ENCODE assay signal across 16 cellular contexts in the genomic region with DNA sequence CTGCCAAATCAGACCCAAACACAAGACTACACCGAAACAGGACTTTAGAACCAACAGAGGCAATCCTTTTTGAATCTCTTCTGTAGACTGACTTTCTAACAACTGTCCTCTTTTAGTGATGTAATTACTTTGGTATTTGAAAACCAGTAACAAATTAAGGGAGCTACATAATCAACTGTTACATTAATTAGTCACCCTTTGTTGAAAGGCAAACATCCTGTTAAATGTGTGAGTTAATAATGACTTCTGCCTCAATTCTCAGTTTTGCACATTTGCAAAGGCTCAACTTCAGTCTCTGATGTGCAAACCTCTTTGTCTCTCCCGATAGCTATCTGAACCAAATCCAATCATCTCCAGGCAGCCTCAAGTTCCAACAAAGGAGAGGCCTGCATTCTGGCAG.
"Had no signal": no experiment of that assay in that cellular context is flagged by ENCODE, and none has a peak within 500 bp of the region (broad histone marks: within the 10 kb centered on the region; RNA-seq: fewer than 3 reads in every experiment).

No MANE protein-coding gene starts in this region.

- H3K36me3 Mint-ChIP-seq: activated naive CD4-positive, alpha-beta T cell treated with anti-CD3 and anti-CD28 coated beads, Interleukin-2, amount 50 U/mL, for 24 hours had no signal

- H3K9me3 Mint-ChIP-seq: activated naive CD4-positive, alpha-beta T cell treated with anti-CD3 and anti-CD28 coated beads, Interleukin-2, amount 50 U/mL, for 24 hours; nephron progenitor cell; T-helper 1 cell treated with Interleukin-12 subunit alpha and Interleukin-12 subunit beta and Interleukin-4 antibody, amounts not matched to agents 30 μg/mL and 1 μg/mL, for 36 hours had no signal

- H3K4me3 Mint-ChIP-seq: activated naive CD4-positive, alpha-beta T cell treated with anti-CD3 and anti-CD28 coated beads, Interleukin-2, amount 50 U/mL, for 24 hours; nephron progenitor cell; T-helper 1 cell treated with Interleukin-12 subunit alpha and Interleukin-12 subunit beta and Interleukin-4 antibody, amounts not matched to agents 30 μg/mL and 1 μg/mL, for 36 hours had no signal

- H3K9me3 ChIP-seq: ascending aorta, left lung, right atrium auricular region, thyroid gland had no signal

- H3K4me1 ChIP-seq: ascending aorta, left lung, thyroid gland had no signal

- DNase-seq: activated CD4-positive, alpha-beta T cell treated with anti-CD3 and anti-CD28 coated beads for 1 hour; activated gamma-delta T cell; erythroblast; hippocampal formation; islet precursor cell; left lung; nephron progenitor cell; stimulated activated CD4-positive, alpha-beta T cell treated with anti-CD3 and anti-CD28 coated beads, Interleukin-2, amount 100 ng/mL, for 24 hours; stimulated activated naive CD4-positive, alpha-beta T cell treated with Interleukin-2 at 50 U/mL for 16 hours; thyroid gland; WERI-Rb-1 had no signal

- H3K36me3 ChIP-seq: ascending aorta, left lung, right atrium auricular region, thyroid gland, WERI-Rb-1 had no signal

- H3K4me3 ChIP-seq: ascending aorta, left lung, right atrium auricular region, thyroid gland had no signal

- ATAC-seq: left lung had no signal

- H3K27ac Mint-ChIP-seq: activated naive CD4-positive, alpha-beta T cell treated with anti-CD3 and anti-CD28 coated beads, Interleukin-2, amount 50 U/mL, for 24 hours; nephron progenitor cell; progenitor cell of endocrine pancreas; T-helper 1 cell treated with Interleukin-12 subunit alpha and Interleukin-12 subunit beta and Interleukin-4 antibody, amounts not matched to agents 30 μg/mL and 1 μg/mL, for 36 hours had no signal

- H3K4me1 Mint-ChIP-seq: activated naive CD4-positive, alpha-beta T cell treated with anti-CD3 and anti-CD28 coated beads, Interleukin-2, amount 50 U/mL, for 24 hours had no signal

- H3K27me3 ChIP-seq: ascending aorta, left lung, right atrium auricular region, thyroid gland had no signal

- H3K27ac ChIP-seq: ascending aorta, left lung, right atrium auricular region, thyroid gland, WERI-Rb-1 had no signal
